In the genomic region with DNA sequence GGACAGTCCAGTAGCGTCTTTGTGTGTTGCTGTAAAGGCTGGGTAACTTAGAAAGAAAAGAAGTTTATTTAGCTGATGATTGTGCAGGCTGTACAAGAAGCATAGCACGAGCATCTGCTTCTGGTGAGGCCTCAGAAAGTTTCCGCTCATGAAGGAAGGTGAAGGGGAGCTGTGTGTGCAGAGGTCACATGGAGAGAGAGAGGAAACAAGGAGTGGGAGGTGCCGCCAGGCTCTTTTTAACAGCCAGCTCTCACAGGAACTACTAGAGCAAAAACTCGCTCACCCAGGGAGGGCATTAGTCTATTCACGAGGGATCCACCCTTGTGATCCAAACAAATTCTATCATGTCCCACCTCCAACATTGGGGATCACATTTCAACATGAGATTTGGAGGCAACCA, we compare ENCODE assay signal across 20 cellular contexts.
DNase-seq lines count a peak whose midpoint lies in the region; TF ChIP-seq lines count a peak whose summit lies in the region.
"Had no signal": no experiment of that assay in that cellular context is flagged by ENCODE, and none has a peak within 500 bp of the region (broad histone marks: within the 10 kb centered on the region; RNA-seq: fewer than 3 reads in every experiment).

No MANE protein-coding gene starts in this region.

- H3K4me1 Mint-ChIP-seq in activated naive CD4-positive, alpha-beta T cell treated with anti-CD3 and anti-CD28 coated beads, Interleukin-2, amount 10 ng/mL, durations not matched to agents 7 days and 5 days: no peaks in the 10 kb centered on the region
- H3K4me1 Mint-ChIP-seq: CD4-positive, alpha-beta memory T cell had no signal

- H3K4me3 Mint-ChIP-seq in activated naive CD4-positive, alpha-beta T cell treated with anti-CD3 and anti-CD28 coated beads, Interleukin-2, amount 10 ng/mL, durations not matched to agents 7 days and 5 days: no peak overlapping the region
- H3K4me3 Mint-ChIP-seq: CD4-positive, alpha-beta memory T cell had no signal

- no peaks in the 10 kb centered on the region for H3K27me3 ChIP-seq in DOHH2 (ENCODE audit: control insufficient read depth, low read length)
- H3K27me3 ChIP-seq: SJSA1 had no signal

- no peaks in the 10 kb centered on the region for H3K9me3 ChIP-seq in DOHH2 (ENCODE audit: control insufficient read depth, insufficient read depth, low read length)
- H3K9me3 ChIP-seq: Caco-2, SJSA1 had no signal

- CTCF ChIA-PET in activated naive CD4-positive, alpha-beta T cell treated with anti-CD3 and anti-CD28 coated beads, Interleukin-2, amount 10 ng/mL, durations not matched to agents 7 days and 5 days (lab: Charles Lee): no interaction called here

- TF ChIP-seq CTCF in DOHH2 (IDR thresholded peaks at IDR 0.05; ENCODE audit: low read depth, low read length, poor library complexity, severe bottlenecking): no peak

- H3K4me3 ChIP-seq in DOHH2 (ENCODE audit: low read length): peak overlapping the region; percentile 52
- H3K4me3 ChIP-seq: GM12878, PC-9, SJSA1 had no signal

- H3K27me3 Mint-ChIP-seq in activated naive CD4-positive, alpha-beta T cell treated with anti-CD3 and anti-CD28 coated beads, Interleukin-2, amount 10 ng/mL, durations not matched to agents 7 days and 5 days: peaks cover 3% of the 10 kb centered on the region

- H3K27ac Mint-ChIP-seq in activated naive CD4-positive, alpha-beta T cell treated with anti-CD3 and anti-CD28 coated beads, Interleukin-2, amount 10 ng/mL, durations not matched to agents 7 days and 5 days: no peak overlapping the region
- H3K27ac Mint-ChIP-seq: CD4-positive, alpha-beta memory T cell had no signal

- H3K9me2 ChIP-seq in DOHH2 (replicated peaks; ENCODE audit: control insufficient read depth, low read length): no peaks in the 10 kb centered on the region

- DNase-seq in COLO668 (lab: John Stamatoyannopoulos, UW; ENCODE audit: unreplicated experiment) (peak; percentile 56), NCI-H69 (lab: John Stamatoyannopoulos, UW) (peak; percentile 3), dermis blood vessel endothelial cell (peak; percentile 35), epidermal melanocyte (ENCODE audit: insufficient read length, low spot score) (no peak), HK-2 (ENCODE audit: unreplicated experiment) (no peak)
- DNase-seq in activated naive CD4-positive, alpha-beta T cell treated with anti-CD3 and anti-CD28 coated beads, Interleukin-2, amount 10 ng/mL, durations not matched to agents 7 days and 5 days: no peak
- DNase-seq: Caco-2; CD4-positive, alpha-beta memory T cell; EL; GDM1; Karpas-422; NCI-H1694; NCI-H2029 treated with DMSO at 0.1 percent for 48 hours; NCI-H446; NK-92 treated with Interleukin-12 subunit alpha and Interleukin-12 subunit beta, amount 100 ng/mL, for 24 hours; PC-9; Right ventricle myocardium superior had no signal

- H3K36me3 Mint-ChIP-seq in activated naive CD4-positive, alpha-beta T cell treated with anti-CD3 and anti-CD28 coated beads, Interleukin-2, amount 10 ng/mL, durations not matched to agents 7 days and 5 days: no peaks in the 10 kb centered on the region
- H3K36me3 Mint-ChIP-seq: CD4-positive, alpha-beta memory T cell had no signal

- peak overlapping the region; percentile 91 for H3K4me2 ChIP-seq in DOHH2 (ENCODE audit: low read length)
- H3K4me2 ChIP-seq: PC-9 had no signal

- peak overlapping the region; percentile 91 for H3K27ac ChIP-seq in DOHH2 (ENCODE audit: low read depth, low read length)
- H3K27ac ChIP-seq: PC-9, SJSA1 had no signal

- no peaks in the 10 kb centered on the region for H4K20me1 ChIP-seq in DOHH2 (ENCODE audit: control insufficient read depth, insufficient read depth, low read depth, low read length)

- no peaks in the 10 kb centered on the region for H3K36me3 ChIP-seq in DOHH2 (ENCODE audit: control insufficient read depth, low read length)
- H3K36me3 ChIP-seq: SJSA1 had no signal

- H3K4me1 ChIP-seq in DOHH2 (ENCODE audit: control insufficient read depth, low read length): peaks cover 68% of the 10 kb centered on the region
- H3K4me1 ChIP-seq: Caco-2, SJSA1 had no signal

- no peaks in the 10 kb centered on the region for H3K9me3 Mint-ChIP-seq in activated naive CD4-positive, alpha-beta T cell treated with anti-CD3 and anti-CD28 coated beads, Interleukin-2, amount 10 ng/mL, durations not matched to agents 7 days and 5 days
- H3K9me3 Mint-ChIP-seq: CD4-positive, alpha-beta memory T cell had no signal

- peaks cover 21% of the 10 kb centered on the region for H3F3A ChIP-seq in DOHH2 (ENCODE audit: control insufficient read depth, insufficient read depth)

- H3K79me2 ChIP-seq in DOHH2 (ENCODE audit: control insufficient read depth, low read length): peaks cover 8% of the 10 kb centered on the region

Comparison
In these comparisons a context has a peak if more than half of its experiments do, and no peak if none do; other contexts are left out.
1. DNase-seq: peak in COLO668 (single experiment), NCI-H69 (single experiment) and dermis blood vessel endothelial cell (single experiment); none in epidermal melanocyte (single experiment), activated naive CD4-positive, alpha-beta T cell treated with anti-CD3 and anti-CD28 coated beads, Interleukin-2, amount 10 ng/mL, durations not matched to agents 7 days and 5 days (single experiment) and HK-2 (single experiment).